Comparison of ENCODE assay signal across 1 cellular context in the genomic region with DNA sequence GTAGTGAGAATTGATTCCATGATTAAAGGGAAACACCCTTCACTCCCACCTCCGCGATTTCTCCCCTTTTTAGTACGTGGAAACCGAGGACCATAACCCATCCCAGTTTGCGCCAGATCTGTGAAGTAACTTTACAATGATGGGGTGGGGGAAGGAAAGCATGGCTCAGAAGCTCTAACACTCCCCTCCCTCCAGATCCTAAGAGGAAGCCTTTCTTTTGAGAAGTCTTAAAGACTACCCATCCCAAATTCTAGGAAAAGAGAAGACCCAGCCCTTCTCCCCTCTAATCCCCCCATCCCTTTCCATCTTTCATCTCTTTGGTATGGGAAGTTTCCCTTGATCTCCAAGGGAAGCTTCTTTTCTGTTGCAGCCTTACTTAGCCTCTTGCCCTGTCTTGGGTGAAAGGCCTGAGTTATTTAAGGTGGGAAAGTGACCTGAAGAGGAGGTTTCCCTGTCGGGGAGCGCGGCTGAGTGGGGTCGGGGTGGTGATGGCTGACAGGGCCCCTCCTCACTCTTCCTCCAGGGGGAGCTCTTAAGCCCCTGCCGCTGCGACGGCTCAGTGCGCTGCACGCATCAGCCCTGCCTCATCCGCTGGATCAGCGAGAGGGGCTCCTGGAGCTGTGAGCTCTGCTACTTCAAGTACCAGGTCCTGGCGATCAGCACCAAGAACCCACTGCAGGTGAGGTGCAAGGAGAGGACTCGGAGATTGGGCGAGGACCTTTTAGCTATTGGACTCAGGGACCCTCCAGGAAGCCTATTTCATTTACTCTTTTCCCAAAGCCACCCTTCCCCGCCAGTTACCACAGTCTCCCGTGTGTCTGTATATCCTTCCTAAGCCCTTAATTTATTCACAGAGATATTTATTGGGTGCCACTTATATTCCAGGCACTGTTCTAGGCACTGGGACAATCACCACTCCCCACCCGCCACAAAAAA.
A peak's percentile ranks its signal among the peaks of the same experiment; 100 is the strongest.
TF ChIP-seq lines count a peak whose summit lies in the region.

No MANE protein-coding gene starts in this region.

TF ChIP-seq in HepG2, 621 proteins besides CTCF, POLR2A, EP300 and RAD21 (continued from another document and continues in another):
- TF ChIP-seq, protein P1, sequence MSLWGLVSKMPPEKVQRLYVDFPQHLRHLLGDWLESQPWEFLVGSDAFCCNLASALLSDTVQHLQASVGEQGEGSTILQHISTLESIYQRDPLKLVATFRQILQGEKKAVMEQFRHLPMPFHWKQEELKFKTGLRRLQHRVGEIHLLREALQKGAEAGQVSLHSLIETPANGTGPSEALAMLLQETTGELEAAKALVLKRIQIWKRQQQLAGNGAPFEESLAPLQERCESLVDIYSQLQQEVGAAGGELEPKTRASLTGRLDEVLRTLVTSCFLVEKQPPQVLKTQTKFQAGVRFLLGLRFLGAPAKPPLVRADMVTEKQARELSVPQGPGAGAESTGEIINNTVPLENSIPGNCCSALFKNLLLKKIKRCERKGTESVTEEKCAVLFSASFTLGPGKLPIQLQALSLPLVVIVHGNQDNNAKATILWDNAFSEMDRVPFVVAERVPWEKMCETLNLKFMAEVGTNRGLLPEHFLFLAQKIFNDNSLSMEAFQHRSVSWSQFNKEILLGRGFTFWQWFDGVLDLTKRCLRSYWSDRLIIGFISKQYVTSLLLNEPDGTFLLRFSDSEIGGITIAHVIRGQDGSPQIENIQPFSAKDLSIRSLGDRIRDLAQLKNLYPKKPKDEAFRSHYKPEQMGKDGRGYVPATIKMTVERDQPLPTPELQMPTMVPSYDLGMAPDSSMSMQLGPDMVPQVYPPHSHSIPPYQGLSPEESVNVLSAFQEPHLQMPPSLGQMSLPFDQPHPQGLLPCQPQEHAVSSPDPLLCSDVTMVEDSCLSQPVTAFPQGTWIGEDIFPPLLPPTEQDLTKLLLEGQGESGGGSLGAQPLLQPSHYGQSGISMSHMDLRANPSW (CRISPR knock-in tag; IDR thresholded peaks at IDR 0.05; ENCODE audit: borderline replicate concordance): no peak
- TF ChIP-seq ZNF484 (CRISPR knock-in tag; IDR thresholded peaks at IDR 0.05; ENCODE audit: borderline replicate concordance, low read depth) (no peak), ZBTB44 (CRISPR knock-in tag; IDR thresholded peaks at IDR 0.05) (no peak), ZNF20 (CRISPR knock-in tag; IDR thresholded peaks at IDR 0.05) (no peak), SP140L (CRISPR knock-in tag; IDR thresholded peaks at IDR 0.05; ENCODE audit: borderline replicate concordance) (no peak), ZNF598 (CRISPR knock-in tag; IDR thresholded peaks at IDR 0.05; ENCODE audit: borderline replicate concordance) (no peak), REXO4 (CRISPR knock-in tag; IDR thresholded peaks at IDR 0.05; ENCODE audit: borderline replicate concordance) (no peak), BCL6 (CRISPR knock-in tag; IDR thresholded peaks at IDR 0.05) (no peak), ZNF44 (CRISPR knock-in tag; IDR thresholded peaks at IDR 0.05) (no peak), U2AF2 (IDR thresholded peaks at IDR 0.05; ENCODE audit: low read depth, low read length) (no peak), KDM4B (CRISPR knock-in tag; IDR thresholded peaks at IDR 0.05) (no peak), BORCS8-MEF2B (CRISPR knock-in tag; IDR thresholded peaks at IDR 0.05) (no peak), ZNF282 (IDR thresholded peaks at IDR 0.05; ENCODE audit: partially characterized antibody) (no peak), CBFB (CRISPR knock-in tag; IDR thresholded peaks at IDR 0.05) (no peak), FOSL2 (CRISPR knock-in tag; IDR thresholded peaks at IDR 0.05) (no peak; the same call in 1 of the 2 replicates), ATF1 (CRISPR knock-in tag; IDR thresholded peaks at IDR 0.05) (no peak), TAF15 (IDR thresholded peaks at IDR 0.05; ENCODE audit: low read depth, low read length, poor library complexity, severe bottlenecking) (no peak), ZNF772 (CRISPR knock-in tag; IDR thresholded peaks at IDR 0.05) (no peak), ZNF7 (CRISPR knock-in tag; IDR thresholded peaks at IDR 0.05) (no peak), ZNF501 (CRISPR knock-in tag; IDR thresholded peaks at IDR 0.05) (0 out of 2 replicates have a peak, but pooled peaks have one; percentile 35), ZSCAN22 (CRISPR knock-in tag; IDR thresholded peaks at IDR 0.05) (no peak), HMG20B (CRISPR knock-in tag; conservative IDR thresholded peaks at IDR 0.05) (no peak), NFKB2 (CRISPR knock-in tag; IDR thresholded peaks at IDR 0.05; ENCODE audit: borderline replicate concordance) (no peak; the same call in 1 of the 2 replicates), CREM (IDR thresholded peaks at IDR 0.05) (no peak), CREM (CRISPR knock-in tag; IDR thresholded peaks at IDR 0.05) (no peak), ZC3H4 (CRISPR knock-in tag; IDR thresholded peaks at IDR 0.05; ENCODE audit: borderline replicate concordance) (no peak), ZNF383 (CRISPR knock-in tag; IDR thresholded peaks at IDR 0.05; ENCODE audit: borderline replicate concordance) (no peak), CBX5 (CRISPR knock-in tag; IDR thresholded peaks at IDR 0.05; ENCODE audit: borderline replicate concordance) (0 out of 2 replicates have a peak, but pooled peaks have one; percentile 20), ZNF160 (CRISPR knock-in tag; IDR thresholded peaks at IDR 0.05) (no peak), KDM2A (CRISPR knock-in tag; IDR thresholded peaks at IDR 0.05; ENCODE audit: borderline replicate concordance, low read depth) (peak; percentile 66; the same call in 1 of the 2 replicates), ZNF337 (CRISPR knock-in tag; IDR thresholded peaks at IDR 0.05; ENCODE audit: borderline replicate concordance, low read depth) (no peak), ZSCAN9 (CRISPR knock-in tag; IDR thresholded peaks at IDR 0.05; ENCODE audit: borderline replicate concordance) (no peak), POGZ (CRISPR knock-in tag; IDR thresholded peaks at IDR 0.05) (peak; percentile 53; the same call in 1 of the 2 replicates)
- TF ChIP-seq, protein P2, sequence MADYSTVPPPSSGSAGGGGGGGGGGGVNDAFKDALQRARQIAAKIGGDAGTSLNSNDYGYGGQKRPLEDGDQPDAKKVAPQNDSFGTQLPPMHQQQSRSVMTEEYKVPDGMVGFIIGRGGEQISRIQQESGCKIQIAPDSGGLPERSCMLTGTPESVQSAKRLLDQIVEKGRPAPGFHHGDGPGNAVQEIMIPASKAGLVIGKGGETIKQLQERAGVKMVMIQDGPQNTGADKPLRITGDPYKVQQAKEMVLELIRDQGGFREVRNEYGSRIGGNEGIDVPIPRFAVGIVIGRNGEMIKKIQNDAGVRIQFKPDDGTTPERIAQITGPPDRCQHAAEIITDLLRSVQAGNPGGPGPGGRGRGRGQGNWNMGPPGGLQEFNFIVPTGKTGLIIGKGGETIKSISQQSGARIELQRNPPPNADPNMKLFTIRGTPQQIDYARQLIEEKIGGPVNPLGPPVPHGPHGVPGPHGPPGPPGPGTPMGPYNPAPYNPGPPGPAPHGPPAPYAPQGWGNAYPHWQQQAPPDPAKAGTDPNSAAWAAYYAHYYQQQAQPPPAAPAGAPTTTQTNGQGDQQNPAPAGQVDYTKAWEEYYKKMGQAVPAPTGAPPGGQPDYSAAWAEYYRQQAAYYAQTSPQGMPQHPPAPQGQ (CRISPR knock-in tag; IDR thresholded peaks at IDR 0.05; ENCODE audit: borderline replicate concordance): no peak
- TF ChIP-seq, protein P3, sequence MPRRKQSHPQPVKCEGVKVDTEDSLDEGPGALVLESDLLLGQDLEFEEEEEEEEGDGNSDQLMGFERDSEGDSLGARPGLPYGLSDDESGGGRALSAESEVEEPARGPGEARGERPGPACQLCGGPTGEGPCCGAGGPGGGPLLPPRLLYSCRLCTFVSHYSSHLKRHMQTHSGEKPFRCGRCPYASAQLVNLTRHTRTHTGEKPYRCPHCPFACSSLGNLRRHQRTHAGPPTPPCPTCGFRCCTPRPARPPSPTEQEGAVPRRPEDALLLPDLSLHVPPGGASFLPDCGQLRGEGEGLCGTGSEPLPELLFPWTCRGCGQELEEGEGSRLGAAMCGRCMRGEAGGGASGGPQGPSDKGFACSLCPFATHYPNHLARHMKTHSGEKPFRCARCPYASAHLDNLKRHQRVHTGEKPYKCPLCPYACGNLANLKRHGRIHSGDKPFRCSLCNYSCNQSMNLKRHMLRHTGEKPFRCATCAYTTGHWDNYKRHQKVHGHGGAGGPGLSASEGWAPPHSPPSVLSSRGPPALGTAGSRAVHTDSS (CRISPR knock-in tag; conservative IDR thresholded peaks at IDR 0.05): no peak
- TF ChIP-seq, protein P4, sequence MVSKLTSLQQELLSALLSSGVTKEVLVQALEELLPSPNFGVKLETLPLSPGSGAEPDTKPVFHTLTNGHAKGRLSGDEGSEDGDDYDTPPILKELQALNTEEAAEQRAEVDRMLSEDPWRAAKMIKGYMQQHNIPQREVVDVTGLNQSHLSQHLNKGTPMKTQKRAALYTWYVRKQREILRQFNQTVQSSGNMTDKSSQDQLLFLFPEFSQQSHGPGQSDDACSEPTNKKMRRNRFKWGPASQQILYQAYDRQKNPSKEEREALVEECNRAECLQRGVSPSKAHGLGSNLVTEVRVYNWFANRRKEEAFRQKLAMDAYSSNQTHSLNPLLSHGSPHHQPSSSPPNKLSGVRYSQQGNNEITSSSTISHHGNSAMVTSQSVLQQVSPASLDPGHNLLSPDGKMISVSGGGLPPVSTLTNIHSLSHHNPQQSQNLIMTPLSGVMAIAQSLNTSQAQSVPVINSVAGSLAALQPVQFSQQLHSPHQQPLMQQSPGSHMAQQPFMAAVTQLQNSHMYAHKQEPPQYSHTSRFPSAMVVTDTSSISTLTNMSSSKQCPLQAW (CRISPR knock-in tag; IDR thresholded peaks at IDR 0.05): no peak; the same call in 1 of the 2 replicates
- TF ChIP-seq, protein P5, sequence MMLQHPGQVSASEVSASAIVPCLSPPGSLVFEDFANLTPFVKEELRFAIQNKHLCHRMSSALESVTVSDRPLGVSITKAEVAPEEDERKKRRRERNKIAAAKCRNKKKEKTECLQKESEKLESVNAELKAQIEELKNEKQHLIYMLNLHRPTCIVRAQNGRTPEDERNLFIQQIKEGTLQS (CRISPR knock-in tag; IDR thresholded peaks at IDR 0.05): no peak
- TF ChIP-seq, protein P6, sequence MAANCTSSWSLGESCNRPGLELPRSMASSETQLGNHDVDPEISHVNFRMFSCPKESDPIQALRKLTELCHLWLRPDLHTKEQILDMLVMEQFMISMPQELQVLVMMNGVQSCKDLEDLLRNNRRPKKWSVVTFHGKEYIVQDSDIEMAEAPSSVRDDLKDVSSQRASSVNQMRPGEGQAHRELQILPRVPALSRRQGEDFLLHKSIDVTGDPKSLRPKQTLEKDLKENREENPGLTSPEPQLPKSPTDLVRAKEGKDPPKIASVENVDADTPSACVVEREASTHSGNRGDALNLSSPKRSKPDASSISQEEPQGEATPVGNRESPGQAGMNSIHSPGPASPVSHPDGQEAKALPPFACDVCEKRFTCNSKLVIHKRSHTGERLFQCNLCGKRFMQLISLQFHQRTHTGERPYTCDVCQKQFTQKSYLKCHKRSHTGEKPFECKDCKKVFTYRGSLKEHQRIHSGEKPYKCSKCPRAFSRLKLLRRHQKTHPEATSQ (CRISPR knock-in tag; IDR thresholded peaks at IDR 0.05; ENCODE audit: borderline replicate concordance): no peak
- TF ChIP-seq, protein P7, sequence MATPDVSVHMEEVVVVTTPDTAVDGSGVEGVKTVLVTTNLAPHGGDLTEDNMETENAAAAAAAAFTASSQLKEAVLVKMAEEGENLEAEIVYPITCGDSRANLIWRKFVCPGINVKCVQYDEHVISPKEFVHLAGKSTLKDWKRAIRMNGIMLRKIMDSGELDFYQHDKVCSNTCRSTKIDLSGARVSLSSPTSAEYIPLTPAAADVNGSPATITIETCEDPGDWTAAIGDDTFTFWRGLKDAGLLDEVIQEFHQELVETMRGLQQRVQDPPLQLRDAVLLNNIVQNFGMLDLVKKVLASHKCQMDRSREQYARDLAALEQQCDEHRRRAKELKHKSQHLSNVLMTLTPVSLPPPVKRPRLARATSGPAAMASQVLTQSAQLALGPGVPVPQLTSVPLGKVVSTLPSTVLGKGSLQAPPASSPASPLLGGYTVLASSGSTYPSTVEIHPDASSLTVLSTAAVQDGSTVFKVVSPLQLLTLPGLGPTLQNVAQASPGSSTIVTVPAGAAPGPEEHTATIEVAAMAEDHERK (CRISPR knock-in tag; IDR thresholded peaks at IDR 0.05; ENCODE audit: low read depth): no peak
- TF ChIP-seq, protein P8, sequence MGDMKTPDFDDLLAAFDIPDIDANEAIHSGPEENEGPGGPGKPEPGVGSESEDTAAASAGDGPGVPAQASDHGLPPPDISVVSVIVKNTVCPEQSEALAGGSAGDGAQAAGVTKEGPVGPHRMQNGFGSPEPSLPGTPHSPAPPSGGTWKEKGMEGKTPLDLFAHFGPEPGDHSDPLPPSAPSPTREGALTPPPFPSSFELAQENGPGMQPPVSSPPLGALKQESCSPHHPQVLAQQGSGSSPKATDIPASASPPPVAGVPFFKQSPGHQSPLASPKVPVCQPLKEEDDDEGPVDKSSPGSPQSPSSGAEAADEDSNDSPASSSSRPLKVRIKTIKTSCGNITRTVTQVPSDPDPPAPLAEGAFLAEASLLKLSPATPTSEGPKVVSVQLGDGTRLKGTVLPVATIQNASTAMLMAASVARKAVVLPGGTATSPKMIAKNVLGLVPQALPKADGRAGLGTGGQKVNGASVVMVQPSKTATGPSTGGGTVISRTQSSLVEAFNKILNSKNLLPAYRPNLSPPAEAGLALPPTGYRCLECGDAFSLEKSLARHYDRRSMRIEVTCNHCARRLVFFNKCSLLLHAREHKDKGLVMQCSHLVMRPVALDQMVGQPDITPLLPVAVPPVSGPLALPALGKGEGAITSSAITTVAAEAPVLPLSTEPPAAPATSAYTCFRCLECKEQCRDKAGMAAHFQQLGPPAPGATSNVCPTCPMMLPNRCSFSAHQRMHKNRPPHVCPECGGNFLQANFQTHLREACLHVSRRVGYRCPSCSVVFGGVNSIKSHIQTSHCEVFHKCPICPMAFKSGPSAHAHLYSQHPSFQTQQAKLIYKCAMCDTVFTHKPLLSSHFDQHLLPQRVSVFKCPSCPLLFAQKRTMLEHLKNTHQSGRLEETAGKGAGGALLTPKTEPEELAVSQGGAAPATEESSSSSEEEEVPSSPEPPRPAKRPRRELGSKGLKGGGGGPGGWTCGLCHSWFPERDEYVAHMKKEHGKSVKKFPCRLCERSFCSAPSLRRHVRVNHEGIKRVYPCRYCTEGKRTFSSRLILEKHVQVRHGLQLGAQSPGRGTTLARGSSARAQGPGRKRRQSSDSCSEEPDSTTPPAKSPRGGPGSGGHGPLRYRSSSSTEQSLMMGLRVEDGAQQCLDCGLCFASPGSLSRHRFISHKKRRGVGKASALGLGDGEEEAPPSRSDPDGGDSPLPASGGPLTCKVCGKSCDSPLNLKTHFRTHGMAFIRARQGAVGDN (CRISPR knock-in tag; IDR thresholded peaks at IDR 0.05): peak; percentile 63
